8 cellular contexts compared by ENCODE assay signal in the genomic region with DNA sequence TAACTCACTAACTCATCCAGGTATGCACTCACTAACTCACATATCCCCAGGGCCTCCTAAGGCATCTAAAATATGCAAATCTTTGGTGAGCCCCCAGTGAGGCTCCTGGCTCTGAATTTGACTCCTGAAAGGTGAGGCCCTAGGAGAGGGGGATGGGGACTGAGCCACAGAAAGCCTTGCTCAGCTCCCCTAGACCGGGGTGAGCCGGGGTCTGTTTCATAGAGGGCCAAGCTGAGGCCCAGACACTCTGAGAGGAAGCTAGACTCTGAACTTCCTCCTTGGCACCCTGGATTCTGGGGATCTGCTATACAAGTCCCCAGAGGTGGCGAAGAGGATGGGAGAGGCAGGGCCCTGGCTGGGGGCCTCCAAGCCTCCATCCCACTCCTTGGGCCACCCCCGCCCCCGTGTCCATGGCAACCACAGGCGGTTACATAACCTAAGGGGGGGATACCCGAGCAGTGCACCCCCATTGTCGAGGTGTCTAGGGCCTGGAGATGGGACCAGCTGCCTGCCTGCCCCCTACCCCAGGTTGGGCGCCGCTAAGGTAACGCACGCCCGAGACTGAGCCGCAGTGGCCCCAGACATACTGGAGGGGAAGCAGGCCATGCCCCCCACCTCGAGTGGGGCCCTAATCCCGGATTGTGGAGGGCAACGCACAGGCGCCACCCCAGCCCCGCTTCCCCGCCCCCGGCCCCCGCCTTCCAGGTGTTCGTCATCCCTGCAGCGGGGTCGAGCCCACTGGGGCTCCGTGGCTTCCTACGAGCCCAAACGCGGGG. TPM values are rescaled to one million over a fixed set of nuclear protein-coding genes. Genes with fewer than 3 reads are reported as not detected.
A peak's percentile ranks its signal among the peaks of the same experiment; 100 is the strongest.
DNase-seq lines count a peak whose midpoint lies in the region; ATAC-seq and TF ChIP-seq lines count a peak whose summit lies in the region.

No MANE protein-coding gene starts in this region.

- peak overlapping the region; percentile 5 for H3K27ac Mint-ChIP-seq in activated CD8-positive, alpha-beta memory T cell treated with anti-CD3 and anti-CD28 coated beads, Interleukin-2, amount 10 ng/mL, durations not matched to agents 7 days and 5 days

- H4K20me1 ChIP-seq in HCT116 (ENCODE audit: insufficient read depth): no peaks in the 10 kb centered on the region

- H3K27ac ChIP-seq in A673 (ENCODE audit: low read depth, low read length, poor library complexity, severe bottlenecking) (peak overlapping the region; percentile 85), HCT116 (ENCODE audit: low read depth, low read length) (peak overlapping the region; percentile 50; the same call in 1 of the 2 replicates), right cardiac atrium (ENCODE audit: low read length) (no peak overlapping the region)

- intact Hi-C loops in A673 (cut with micrococcal nuclease; ENCODE audit: unreplicated experiment): no loop called here
- intact Hi-C loops in HCT116 (cut with micrococcal nuclease): no loop called here
- intact Hi-C loops in right cardiac atrium (cut with DNase I): no loop called here

- peaks cover 9% of the 10 kb centered on the region for H3K36me3 Mint-ChIP-seq in activated CD8-positive, alpha-beta memory T cell treated with anti-CD3 and anti-CD28 coated beads, Interleukin-2, amount 10 ng/mL, durations not matched to agents 7 days and 5 days

- peaks cover 6% of the 10 kb centered on the region for H3K36me3 ChIP-seq in A673 (ENCODE audit: insufficient read depth, low read length, poor library complexity, severe bottlenecking)
- peaks cover 0 to 5% of the 10 kb centered on the region in 2 experiments; a peak in 2 of 4 replicates for H3K36me3 ChIP-seq in HCT116 (ENCODE audit: control insufficient read depth in 1 of 2, insufficient read depth in 2 of 2, low read length in 2 of 2)
- H3K36me3 ChIP-seq in skeletal muscle satellite cell (ENCODE audit: insufficient read depth, low read length): no peaks in the 10 kb centered on the region

- H3K4me2 ChIP-seq in HCT116 (ENCODE audit: low read length): peak overlapping the region; percentile 71
- H3K4me2 ChIP-seq in skeletal muscle satellite cell (ENCODE audit: low read length): peak overlapping the region; percentile 96

- H3K9me3 Mint-ChIP-seq in activated CD8-positive, alpha-beta memory T cell treated with anti-CD3 and anti-CD28 coated beads, Interleukin-2, amount 10 ng/mL, durations not matched to agents 7 days and 5 days (ENCODE audit: low read depth): no peaks in the 10 kb centered on the region

- CTCF ChIA-PET in A673 (lab: Charles Lee): no interaction called here
- CTCF ChIA-PET in HCT116 (lab: Charles Lee): no interaction called here
- CTCF ChIA-PET in activated CD8-positive, alpha-beta memory T cell treated with anti-CD3 and anti-CD28 coated beads, Interleukin-2, amount 10 ng/mL, durations not matched to agents 7 days and 5 days (lab: Charles Lee): interaction anchor here (0.9 to 1.6 kb wide), 6 partner anchors 10 to 84 kb away, joined by 3 to 9 read pairs (median 5); no protein-coding TSS in a partner anchor

- RAD21 ChIA-PET in HCT116 (lab: Charles Lee; ENCODE audit: low non-redundant PET in 1 of 2, low total read pairs in 2 of 2, uncharacterized antibody in 2 of 2, unreplicated experiment in 2 of 2): no interaction called here

- H2AFZ ChIP-seq in HCT116 (ENCODE audit: low read depth, low read length, poor library complexity, severe bottlenecking): no peak overlapping the region

- peak overlapping the region; percentile 86 for H3K4me3 ChIP-seq in A673 (ENCODE audit: low read depth, low read length, poor library complexity, severe bottlenecking)
- H3K4me3 ChIP-seq in HCT116 (replicated peaks in 1 of 2; ENCODE audit: low read depth in 1 of 2, low read length in 2 of 2): peak overlapping the region; percentile 48 to 54
- peak overlapping the region; percentile 87 for H3K4me3 ChIP-seq in right cardiac atrium (ENCODE audit: low read length)
- H3K4me3 ChIP-seq in skeletal muscle satellite cell (ENCODE audit: low read length): peak overlapping the region; percentile 81

- H3K27me3 Mint-ChIP-seq in activated CD8-positive, alpha-beta memory T cell treated with anti-CD3 and anti-CD28 coated beads, Interleukin-2, amount 10 ng/mL, durations not matched to agents 7 days and 5 days: no peaks in the 10 kb centered on the region

- no peaks in the 10 kb centered on the region for H3K9me3 ChIP-seq in A673 (ENCODE audit: low read depth, low read length, poor library complexity, severe bottlenecking)
- H3K9me3 ChIP-seq in HCT116 (ENCODE audit: control insufficient read depth in 1 of 2, insufficient read depth in 1 of 2, low read depth in 1 of 2, low read length in 2 of 2): no peaks in the 10 kb centered on the region; a peak in 1 of 4 replicates
- H3K9me3 ChIP-seq in right cardiac atrium (ENCODE audit: control insufficient read depth, low read length): no peaks in the 10 kb centered on the region
- no peaks in the 10 kb centered on the region for H3K9me3 ChIP-seq in skeletal muscle satellite cell (replicated peaks; ENCODE audit: low read length)

- DNase-seq in A673 (ENCODE audit: low spot score) (no peak), HCT116 (ENCODE audit: low read depth, low spot score) (no peak), right cardiac atrium (peak in 2 of 3 donors; percentile 73 to 80), NCI-H1694 treated with DMSO at 0.1 percent for 48 hours (lab: John Stamatoyannopoulos, UW) (no peak)
- DNase-seq in activated CD8-positive, alpha-beta memory T cell treated with anti-CD3 and anti-CD28 coated beads, Interleukin-2, amount 10 ng/mL, durations not matched to agents 7 days and 5 days: peak; percentile 45
- DNase-seq in activated effector memory CD4-positive, alpha-beta T cell treated with anti-CD3 and anti-CD28 coated beads, Interleukin-2, amount 50 U/mL, for 16 hours: no peak

- TF ChIP-seq CTCF in A673 (conservative IDR thresholded peaks at IDR 0.05; ENCODE audit: low read depth, low read length) (no peak), HCT116 (IDR thresholded peaks at IDR 0.05 in 2 of 3, conservative IDR thresholded peaks at IDR 0.05 in 1 of 3; ENCODE audit: borderline replicate concordance in 1 of 3, insufficient read depth in 1 of 3, low read depth in 2 of 3, low read length in 2 of 3) (no peak)

- H3K4me3 Mint-ChIP-seq in activated CD8-positive, alpha-beta memory T cell treated with anti-CD3 and anti-CD28 coated beads, Interleukin-2, amount 10 ng/mL, durations not matched to agents 7 days and 5 days: peak overlapping the region; percentile 56

- no peaks in the 10 kb centered on the region for H3K27me3 ChIP-seq in A673 (replicated peaks; ENCODE audit: insufficient read depth, low read depth, low read length, poor library complexity)
- no peaks in the 10 kb centered on the region for H3K27me3 ChIP-seq in HCT116 (ENCODE audit: insufficient read depth, low read length)
- H3K27me3 ChIP-seq in right cardiac atrium (ENCODE audit: control insufficient read depth, insufficient read depth): no peaks in the 10 kb centered on the region
- no peaks in the 10 kb centered on the region for H3K27me3 ChIP-seq in skeletal muscle satellite cell (ENCODE audit: control insufficient read depth, insufficient read depth, low read length)

- BruUV-seq in A673 (replicated peaks; lab: Mats Ljungman, UMichigan) (no TSS peak), HCT116 (replicated peaks; lab: Mats Ljungman, UMichigan) (no TSS peak)

- WGBS in right cardiac atrium: 12% methylated on average over 29 of the region's 29 CpGs

- no peak for TF ChIP-seq POLR2A in HCT116 (IDR thresholded peaks at IDR 0.05; ENCODE audit: borderline replicate concordance, extremely low read depth, insufficient read depth, insufficient read length)

- peaks cover 19% of the 10 kb centered on the region for H3K79me2 ChIP-seq in HCT116 (ENCODE audit: insufficient read depth, low read length)

- POLR2A ChIA-PET in A673 (lab: Charles Lee; ENCODE audit: low non-redundant PET) (interaction anchor here (0.7 kb wide), 1 partner anchor 1166 kb away, joined by 4 read pairs; no protein-coding TSS in a partner anchor), HCT116 (lab: Charles Lee) (interaction anchor here (3.1 kb wide), 1 partner anchor 9 kb away, joined by 22 read pairs; no protein-coding TSS in a partner anchor)

- TF ChIP-seq RAD21 in HCT116 (IDR thresholded peaks at IDR 0.05; ENCODE audit: low read depth): no peak

- no peaks in the 10 kb centered on the region for H3K9me2 ChIP-seq in HCT116 (ENCODE audit: insufficient read depth)

- H3K9ac ChIP-seq in HCT116 (ENCODE audit: low read length) (peak overlapping the region; percentile 55), skeletal muscle satellite cell (ENCODE audit: low read depth, low read length) (peak overlapping the region; percentile 71)

- H3K4me1 ChIP-seq in A673 (ENCODE audit: insufficient read depth, low read length, poor library complexity, severe bottlenecking) (peaks cover 19% of the 10 kb centered on the region), HCT116 (ENCODE audit: control insufficient read depth in 1 of 2, insufficient read depth in 2 of 2, low read length in 2 of 2) (peaks cover 29 to 48% of the 10 kb centered on the region in 2 experiments), right cardiac atrium (ENCODE audit: control insufficient read depth, insufficient read depth, low read length) (no peaks in the 10 kb centered on the region), skeletal muscle satellite cell (ENCODE audit: control insufficient read depth, insufficient read depth, low read length) (peaks cover 35% of the 10 kb centered on the region)

- no peak for ATAC-seq in HCT116
- no peak for ATAC-seq in activated CD8-positive, alpha-beta memory T cell treated with anti-CD3 and anti-CD28 coated beads, Interleukin-2, amount 10 ng/mL, durations not matched to agents 7 days and 5 days
- ATAC-seq in right cardiac atrium: peak in 1 of 2 donors; percentile 1
- no peak for ATAC-seq in HG02970 (IDR thresholded peaks at IDR 0.05; ENCODE audit: low FRiP score, unreplicated experiment)

- H3K4me1 Mint-ChIP-seq in activated CD8-positive, alpha-beta memory T cell treated with anti-CD3 and anti-CD28 coated beads, Interleukin-2, amount 10 ng/mL, durations not matched to agents 7 days and 5 days: peaks cover 37% of the 10 kb centered on the region

RNA-seq across cellular contexts. Expression of a gene that starts 0.6 kb away (rescaled TPM):
- total RNA-seq in A673 (2021): 11.0 and 16.8 TPM in 2 replicates
- 5.2 TPM for total RNA-seq in HCT116 (2021; ENCODE audit: unreplicated experiment)
- polyA plus RNA-seq in HCT116 (2012): 4.5 and 6.2 TPM in 2 replicates
- total RNA-seq in activated CD8-positive, alpha-beta memory T cell treated with anti-CD3 and anti-CD28 coated beads, Interleukin-2, amount 10 ng/mL, durations not matched to agents 7 days and 5 days: 10 to 100 TPM; 10.1 to 10.7 TPM
- total RNA-seq in right cardiac atrium: 10 to 100 TPM; 12.7 to 17.0 (median 14.3) TPM
- 15.8 TPM for polyA plus RNA-seq in right cardiac atrium
- total RNA-seq in skeletal muscle satellite cell (2012; rRNA removed): 6.8 and 7.0 TPM in 2 replicates

RNA-seq across cellular contexts. Expression of a gene that starts 3.1 kb away (rescaled TPM):
- total RNA-seq in A673 (2021): 91.8 and 93.1 TPM in 2 replicates
- 114 TPM for total RNA-seq in HCT116 (2021; ENCODE audit: unreplicated experiment)
- 53.8 and 68.6 TPM in 2 replicates for polyA plus RNA-seq in HCT116 (2012)
- total RNA-seq in activated CD8-positive, alpha-beta memory T cell treated with anti-CD3 and anti-CD28 coated beads, Interleukin-2, amount 10 ng/mL, durations not matched to agents 7 days and 5 days: 100 to 1,000 TPM in 1 of 2 experiments, 10 to 100 TPM in 1; 94.7 to 115 TPM
- 100 to 1,000 TPM; 131 to 180 (median 164) TPM for total RNA-seq in right cardiac atrium
- 321 TPM for polyA plus RNA-seq in right cardiac atrium
- 45.9 and 71.2 TPM in 2 replicates for total RNA-seq in skeletal muscle satellite cell (2012; rRNA removed)

RNA-seq across cellular contexts. Expression of a gene that starts 6.8 kb away (rescaled TPM):
- 67.2 and 68.5 TPM in 2 replicates for total RNA-seq in A673 (2021)
- 68.6 TPM for total RNA-seq in HCT116 (2021; ENCODE audit: unreplicated experiment)
- 65.0 and 72.6 TPM in 2 replicates for polyA plus RNA-seq in HCT116 (2012)
- 10 to 100 TPM; 47.7 to 58.9 TPM for total RNA-seq in activated CD8-positive, alpha-beta memory T cell treated with anti-CD3 and anti-CD28 coated beads, Interleukin-2, amount 10 ng/mL, durations not matched to agents 7 days and 5 days
- total RNA-seq in right cardiac atrium: 10 to 100 TPM; 29.7 to 33.6 (median 30.8) TPM
- polyA plus RNA-seq in right cardiac atrium: 92.5 TPM
- total RNA-seq in skeletal muscle satellite cell (2012; rRNA removed): 21.4 and 25.1 TPM in 2 replicates

RNA-seq across cellular contexts. Expression of a gene that starts 20.9 kb away (rescaled TPM):
- 15.8 and 17.5 TPM in 2 replicates for total RNA-seq in A673 (2021)
- 14.8 TPM for total RNA-seq in HCT116 (2021; ENCODE audit: unreplicated experiment)
- polyA plus RNA-seq in HCT116 (2012): 8.7 and 8.8 TPM in 2 replicates
- 10 to 100 TPM in 1 of 2 experiments, 1 to 10 TPM in 1; 9.2 to 17.2 TPM for total RNA-seq in activated CD8-positive, alpha-beta memory T cell treated with anti-CD3 and anti-CD28 coated beads, Interleukin-2, amount 10 ng/mL, durations not matched to agents 7 days and 5 days
- under 1 TPM; 0.11 to 0.53 (median 0.21) TPM for total RNA-seq in right cardiac atrium
- polyA plus RNA-seq in right cardiac atrium: 0.18 TPM
- total RNA-seq in skeletal muscle satellite cell (2012; rRNA removed): 0.51 and 1.3 TPM in 2 replicates

RNA-seq across cellular contexts. Expression of a gene that starts 32.1 kb away (rescaled TPM):
- total RNA-seq in A673 (2021) (18.6 and 22.1 TPM in 2 replicates), HCT116 (2021; ENCODE audit: unreplicated experiment) (22.9 TPM), right cardiac atrium (10 to 100 TPM in 1 of 4 donors, 1 to 10 TPM in 3; 7.1 to 10.9 (median 8.7) TPM)
- polyA plus RNA-seq in HCT116 (2012): 14.9 and 16.5 TPM in 2 replicates
- total RNA-seq in activated CD8-positive, alpha-beta memory T cell treated with anti-CD3 and anti-CD28 coated beads, Interleukin-2, amount 10 ng/mL, durations not matched to agents 7 days and 5 days: 10 to 100 TPM; 11.0 to 18.7 TPM
- polyA plus RNA-seq in right cardiac atrium: 7.8 TPM
- 2.3 and 6.3 TPM in 2 replicates for total RNA-seq in skeletal muscle satellite cell (2012; rRNA removed)

Comparison
In these comparisons a context has a peak if more than half of its experiments do, and no peak if none do; other contexts are left out.
1. DNase-seq: peak in activated CD8-positive, alpha-beta memory T cell treated with anti-CD3 and anti-CD28 coated beads, Interleukin-2, amount 10 ng/mL, durations not matched to agents 7 days and 5 days (single experiment) and right cardiac atrium (2 of 3); none in A673 (single experiment), HCT116 (single experiment), NCI-H1694 treated with DMSO at 0.1 percent for 48 hours (single experiment) and activated effector memory CD4-positive, alpha-beta T cell treated with anti-CD3 and anti-CD28 coated beads, Interleukin-2, amount 50 U/mL, for 16 hours (single experiment).
2. Peak in every context shown above with its lines, with median percentiles within 50 percentile points of each other: H3K4me3 ChIP-seq.